ENCODE assay signal across 18 cellular contexts in the genomic region with DNA sequence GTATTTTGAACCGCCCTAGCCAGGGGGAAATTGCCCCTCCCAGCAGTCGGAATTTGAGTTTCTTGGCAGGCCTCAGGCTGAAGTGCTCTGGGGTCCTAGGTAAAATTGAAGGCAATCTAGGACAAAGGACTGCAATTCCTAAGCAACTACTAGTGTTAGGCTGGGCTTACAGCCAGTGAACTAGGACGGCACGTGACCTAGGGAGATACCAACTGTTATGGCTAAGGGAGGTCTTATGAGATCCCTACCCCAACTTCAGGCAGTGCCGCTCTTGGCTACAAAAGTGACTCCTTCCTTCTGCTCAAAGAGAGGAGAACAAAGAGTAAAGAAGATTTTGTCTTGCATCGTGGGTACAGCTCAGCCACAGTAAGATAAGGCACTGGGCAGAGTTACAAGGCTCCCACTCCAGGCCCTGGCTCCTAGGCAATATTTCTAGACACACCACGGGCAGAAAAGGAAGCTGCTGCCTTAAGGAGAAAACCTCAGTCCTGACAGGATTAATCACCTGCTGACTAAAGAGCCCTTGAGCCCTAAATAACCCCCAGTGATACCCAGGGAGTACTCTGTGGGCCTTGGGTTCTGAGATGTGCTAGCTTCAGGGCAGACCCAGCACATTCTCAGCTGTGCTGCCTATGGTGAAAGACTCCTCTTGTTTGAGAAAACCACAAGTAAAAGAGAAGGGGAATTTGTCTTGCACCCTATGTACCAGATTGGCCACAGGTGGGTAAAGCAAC.
"Had no signal": no experiment of that assay in that cellular context is flagged by ENCODE, and none has a peak within 500 bp of the region (broad histone marks: within the 10 kb centered on the region; RNA-seq: fewer than 3 reads in every experiment).

No MANE protein-coding gene starts in this region.

- H3K4me3 ChIP-seq: adrenal gland, gastrocnemius medialis, heart right ventricle, lower lobe of right lung, ovary, sigmoid colon, tibial nerve had no signal

- H3K4me1 ChIP-seq: adrenal gland, gastrocnemius medialis, heart right ventricle, lower lobe of right lung, sigmoid colon, tibial nerve had no signal

- H3K27me3 ChIP-seq: adrenal gland, brain microvascular endothelial cell, gastrocnemius medialis, heart right ventricle, ovary, sigmoid colon, tibial nerve had no signal

- H3K9me3 ChIP-seq: adrenal gland, gastrocnemius medialis, lower lobe of right lung, ovary, sigmoid colon, tibial nerve had no signal

- ATAC-seq: activated CD8-positive, alpha-beta memory T cell treated with anti-CD3 and anti-CD28 coated beads, Interleukin-2, amount 10 ng/mL, durations not matched to agents 7 days and 5 days; gastrocnemius medialis; heart right ventricle; SK-N-SH treated with all-trans-retinoic acid at 6 μM for 48 hours had no signal

- H3K36me3 ChIP-seq: adrenal gland, brain microvascular endothelial cell, gastrocnemius medialis, heart right ventricle, lower lobe of right lung, ovary, sigmoid colon, tibial nerve had no signal

- H3K27ac ChIP-seq: adrenal gland, brain microvascular endothelial cell, gastrocnemius medialis, heart right ventricle, lower lobe of right lung, ovary, sigmoid colon, tibial nerve, VCaP had no signal

- DNase-seq: activated CD4-positive, alpha-beta T cell treated with anti-CD3 and anti-CD28 coated beads, Interleukin-2, amount 50 U/mL, for 48 hours; activated CD8-positive, alpha-beta memory T cell treated with anti-CD3 and anti-CD28 coated beads, Interleukin-2, amount 10 ng/mL, durations not matched to agents 7 days and 5 days; activated naive CD4-positive, alpha-beta T cell treated with anti-CD3 and anti-CD28 coated beads, Interleukin-2, amount 10 ng/mL, durations not matched to agents 7 days and 5 days; activated T-cell treated with anti-CD3 and anti-CD28 coated beads, Interleukin-2, amount 50 U/mL, for 1 hour; adrenal gland; brain microvascular endothelial cell; cerebellar nuclear complex; effector memory CD4-positive, alpha-beta T cell; gastrocnemius medialis; heart right ventricle; lower lobe of right lung; midbrain; ovary; sigmoid colon; stimulated activated naive CD4-positive, alpha-beta T cell had no signal
